In the genomic region with DNA sequence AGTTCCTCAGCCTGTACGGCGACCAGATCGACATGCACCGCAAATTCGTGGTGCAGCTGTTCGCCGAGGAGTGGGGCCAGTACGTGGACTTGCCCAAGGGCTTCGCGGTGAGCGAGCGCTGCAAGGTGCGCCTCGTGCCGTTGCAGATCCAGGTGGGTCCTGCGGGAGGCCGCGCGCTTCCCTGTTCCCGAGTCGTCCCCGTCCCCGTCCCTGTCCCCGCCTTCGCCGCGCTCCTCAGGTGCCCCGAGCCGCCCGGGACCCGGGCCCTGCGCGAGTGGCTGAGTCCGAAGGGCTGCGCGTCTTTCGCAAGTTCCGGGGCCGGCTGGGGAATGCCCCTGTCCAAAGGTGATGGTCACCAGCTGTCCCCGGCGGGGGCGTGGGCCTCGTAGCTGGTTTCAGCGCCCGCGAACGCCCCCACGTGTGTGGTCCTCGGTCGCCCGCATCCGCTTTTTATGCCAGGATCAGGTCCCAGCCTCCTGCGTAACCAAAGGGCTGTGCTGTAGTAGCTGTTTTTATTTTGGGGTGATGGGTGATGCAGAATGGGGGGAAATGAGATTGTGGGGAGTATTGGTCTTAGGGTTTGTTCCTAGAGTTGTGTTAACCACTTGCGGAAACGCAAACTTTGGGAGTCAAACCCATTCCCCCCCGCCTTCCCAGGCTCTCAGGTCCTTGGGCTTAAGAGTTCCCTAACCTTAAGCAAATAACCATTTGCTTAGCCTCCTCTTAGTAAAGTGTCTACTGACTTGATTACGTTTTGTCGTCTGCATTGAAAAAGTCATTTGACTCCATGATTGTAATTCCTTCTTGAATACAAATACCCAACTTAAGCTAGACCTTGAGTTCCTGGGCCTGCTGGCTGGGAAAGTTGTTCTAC, we compare ENCODE assay signal across 8 cellular contexts. TPM values are rescaled to one million over a fixed set of nuclear protein-coding genes. Genes with fewer than 3 reads are reported as not detected.
A peak's percentile ranks its signal among the peaks of the same experiment; 100 is the strongest.
DNase-seq lines count a peak whose midpoint lies in the region; ATAC-seq and TF ChIP-seq lines count a peak whose summit lies in the region.

No MANE protein-coding gene starts in this region.

- TF ChIP-seq EP300 in upper lobe of left lung (IDR thresholded peaks at IDR 0.05) = no peak

- H3K4me3 ChIP-seq in BLaER1 treated with 17β-estradiol and CSF1 and Interleukin-3, amounts not matched to agents 10 nM and 100 nM = peak overlapping the region; percentile 75 to 99 (median 92)
- H3K4me3 ChIP-seq in osteoblast (ENCODE audit: insufficient read depth, low read length) (peak overlapping the region; percentile 88), upper lobe of left lung (peak overlapping the region; percentile 85 to 96 (median 92))

- peak overlapping the region; percentile 98 for H2AFZ ChIP-seq in osteoblast (ENCODE audit: low read length)

- no peak for TF ChIP-seq CTCF in osteoblast (IDR thresholded peaks at IDR 0.05; ENCODE audit: extremely low read depth, low read depth, low read length)
- TF ChIP-seq CTCF in upper lobe of left lung (IDR thresholded peaks at IDR 0.05) = peak in 1 of 6 experiments; percentile 33

- H3K27me3 ChIP-seq in BLaER1 treated with 17β-estradiol and CSF1 and Interleukin-3, amounts not matched to agents 10 nM and 100 nM = no peaks in the 10 kb centered on the region
- H3K27me3 ChIP-seq in osteoblast (ENCODE audit: insufficient read depth, low read length) (peaks cover 7% of the 10 kb centered on the region), upper lobe of left lung (no peaks in the 10 kb centered on the region)

- no peaks in the 10 kb centered on the region for H3K9me3 ChIP-seq in BLaER1 treated with 17β-estradiol and CSF1 and Interleukin-3, amounts not matched to agents 10 nM and 100 nM (replicated peaks in 1 of 11)
- H3K9me3 ChIP-seq in osteoblast (ENCODE audit: low read depth, low read length) = no peaks in the 10 kb centered on the region
- H3K9me3 ChIP-seq in upper lobe of left lung = no peaks in the 10 kb centered on the region

- peak; percentile 57 for ATAC-seq in GM19035 (IDR thresholded peaks at IDR 0.05; ENCODE audit: unreplicated experiment)
- ATAC-seq in HG03175 (IDR thresholded peaks at IDR 0.05; ENCODE audit: unreplicated experiment) = peak; percentile 48
- ATAC-seq in upper lobe of left lung (ENCODE audit: low FRiP score in 2 of 2) = peak; percentile 75 to 76

- no peak for TF ChIP-seq POLR2A in upper lobe of left lung (IDR thresholded peaks at IDR 0.05)

- H4K20me1 ChIP-seq in BLaER1 treated with 17β-estradiol and CSF1 and Interleukin-3, amounts not matched to agents 10 nM and 100 nM = peaks cover 0 to 16% (median 0%) of the 10 kb centered on the region in 11 experiments; a peak in 7 of 22 replicates
- no peaks in the 10 kb centered on the region for H4K20me1 ChIP-seq in osteoblast (ENCODE audit: insufficient read depth, low read length)

- peak overlapping the region; percentile 78 to 93 (median 90) for H3K4me2 ChIP-seq in BLaER1 treated with 17β-estradiol and CSF1 and Interleukin-3, amounts not matched to agents 10 nM and 100 nM
- H3K4me2 ChIP-seq in osteoblast (ENCODE audit: insufficient read depth, low read length) = peak overlapping the region; percentile 90

- DNase-seq in OCI-M1 (lab: John Stamatoyannopoulos, UW) (peak; percentile 80), head of caudate nucleus (peak; percentile 15 to 82 (median 64)), osteoblast (ENCODE audit: insufficient read length, low spot score, missing footprints) (peak; percentile 77), upper lobe of left lung (peak; percentile 83 to 93)
- peak; percentile 51 for DNase-seq in activated naive CD4-positive, alpha-beta T cell treated with Interleukin-2 at 50 U/mL for 16 hours

- peaks cover 7% of the 10 kb centered on the region for H3K79me2 ChIP-seq in osteoblast (ENCODE audit: insufficient read depth, low read length)

- H3K9ac ChIP-seq in BLaER1 treated with 17β-estradiol and CSF1 and Interleukin-3, amounts not matched to agents 10 nM and 100 nM = peak overlapping the region; percentile 79 to 90 (median 86)

- H3K4me1 ChIP-seq in BLaER1 treated with 17β-estradiol and CSF1 and Interleukin-3, amounts not matched to agents 10 nM and 100 nM = peaks cover 24 to 45% (median 42%) of the 10 kb centered on the region in 10 experiments
- H3K4me1 ChIP-seq in osteoblast (ENCODE audit: insufficient read depth, low read length) = peaks cover 9% of the 10 kb centered on the region
- peaks cover 17 to 29% (median 18%) of the 10 kb centered on the region in 4 donors for H3K4me1 ChIP-seq in upper lobe of left lung

- H3K27ac ChIP-seq in BLaER1 treated with 17β-estradiol and CSF1 and Interleukin-3, amounts not matched to agents 10 nM and 100 nM = peak overlapping the region; percentile 63 to 85 (median 82)
- H3K27ac ChIP-seq in osteoblast (ENCODE audit: low read depth, low read length) (peak overlapping the region; percentile 51), upper lobe of left lung (peak overlapping the region; percentile 86 to 95 (median 88))

- H3K36me3 ChIP-seq in BLaER1 treated with 17β-estradiol and CSF1 and Interleukin-3, amounts not matched to agents 10 nM and 100 nM = no peaks in the 10 kb centered on the region
- no peaks in the 10 kb centered on the region for H3K36me3 ChIP-seq in osteoblast (ENCODE audit: insufficient read depth, low read length)
- H3K36me3 ChIP-seq in upper lobe of left lung = no peaks in the 10 kb centered on the region

- WGBS in upper lobe of left lung, 2 donors = 2 to 3% methylated on average over 16 to 39 of the region's 58 CpGs

- intact Hi-C loops in head of caudate nucleus (cut with DNase I) = no loop called here

RNA-seq across cellular contexts. Expression of gene ISOC1, which starts 0.6 kb away (rescaled TPM):
- 7.7 and 9.8 TPM in 2 replicates for total RNA-seq in osteoblast
- 10 to 100 TPM in 4 of 6 donors, 1 to 10 TPM in 2; 6.3 to 37.9 (median 20.9) TPM for total RNA-seq in upper lobe of left lung

Comparison
In these comparisons a context has a peak if more than half of its experiments do, and no peak if none do; other contexts are left out.
1. Peak in every context shown above with its lines: DNase-seq, ATAC-seq, H3K4me3 ChIP-seq and H3K27ac ChIP-seq.